In the genomic region with DNA sequence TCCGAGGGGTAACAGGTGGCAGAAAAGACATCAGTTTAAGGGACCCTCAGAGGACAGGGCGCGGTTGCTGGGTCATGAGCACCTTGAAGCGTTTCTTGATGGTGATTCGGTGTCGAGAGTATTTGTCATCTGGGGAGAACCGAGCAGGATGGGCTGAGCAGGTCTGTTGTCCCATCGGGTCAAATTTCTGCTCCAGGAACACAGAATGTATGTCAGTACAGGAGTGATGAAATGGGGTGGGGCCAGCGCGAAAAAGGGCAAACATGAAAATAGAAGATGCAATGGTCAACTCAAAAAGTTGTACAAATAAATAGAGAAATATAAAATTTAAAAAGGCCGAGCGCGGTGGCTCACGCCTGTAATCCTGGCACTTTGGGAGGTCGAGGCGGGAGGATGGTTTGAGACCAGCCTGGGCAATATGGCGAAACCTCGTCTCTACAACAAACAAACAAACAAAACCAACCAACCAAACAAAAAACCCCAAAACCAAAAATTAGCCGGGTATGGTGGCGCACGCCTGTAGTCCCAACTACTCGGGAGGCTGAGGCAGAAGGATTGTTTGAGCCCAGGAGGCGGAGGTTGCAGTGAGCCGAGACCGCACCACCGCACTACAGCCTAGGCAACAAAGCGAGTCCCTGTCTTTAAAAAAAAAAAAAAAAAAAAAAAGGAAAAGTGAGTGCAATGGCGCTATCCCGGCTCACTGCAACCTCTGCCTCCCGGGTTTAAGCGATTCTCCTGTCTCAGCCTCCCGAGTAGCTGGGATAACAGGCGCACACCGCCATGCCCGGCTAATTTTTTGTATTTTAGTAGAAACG, we compare ENCODE assay signal across 1 cellular context.
TF ChIP-seq lines count a peak whose summit lies in the region.

No MANE protein-coding gene starts in this region.

TF ChIP-seq in K562, 482 proteins besides CTCF, POLR2A, EP300 and RAD21:
- no peak for TF ChIP-seq ETV5 (CRISPR knock-in tag; IDR thresholded peaks at IDR 0.05; ENCODE audit: low read depth)
- TF ChIP-seq ZSCAN29 (IDR thresholded peaks at IDR 0.05) = no peak
- no peak for TF ChIP-seq PTBP1 (IDR thresholded peaks at IDR 0.05; ENCODE audit: low read depth, low read length)
- TF ChIP-seq, protein P1, sequence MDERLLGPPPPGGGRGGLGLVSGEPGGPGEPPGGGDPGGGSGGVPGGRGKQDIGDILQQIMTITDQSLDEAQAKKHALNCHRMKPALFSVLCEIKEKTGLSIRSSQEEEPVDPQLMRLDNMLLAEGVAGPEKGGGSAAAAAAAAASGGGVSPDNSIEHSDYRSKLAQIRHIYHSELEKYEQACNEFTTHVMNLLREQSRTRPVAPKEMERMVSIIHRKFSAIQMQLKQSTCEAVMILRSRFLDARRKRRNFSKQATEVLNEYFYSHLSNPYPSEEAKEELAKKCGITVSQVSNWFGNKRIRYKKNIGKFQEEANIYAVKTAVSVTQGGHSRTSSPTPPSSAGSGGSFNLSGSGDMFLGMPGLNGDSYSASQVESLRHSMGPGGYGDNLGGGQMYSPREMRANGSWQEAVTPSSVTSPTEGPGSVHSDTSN (CRISPR knock-in tag; IDR thresholded peaks at IDR 0.05; ENCODE audit: low read depth) = no peak
- TF ChIP-seq, protein P1 (tag; conservative IDR thresholded peaks at IDR 0.05; ENCODE audit: low read depth) = 0 out of 2 replicates have a peak, but pooled peaks have one; percentile 6
- TF ChIP-seq, protein P2, sequence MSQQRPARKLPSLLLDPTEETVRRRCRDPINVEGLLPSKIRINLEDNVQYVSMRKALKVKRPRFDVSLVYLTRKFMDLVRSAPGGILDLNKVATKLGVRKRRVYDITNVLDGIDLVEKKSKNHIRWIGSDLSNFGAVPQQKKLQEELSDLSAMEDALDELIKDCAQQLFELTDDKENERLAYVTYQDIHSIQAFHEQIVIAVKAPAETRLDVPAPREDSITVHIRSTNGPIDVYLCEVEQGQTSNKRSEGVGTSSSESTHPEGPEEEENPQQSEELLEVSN (IDR thresholded peaks at IDR 0.05; ENCODE audit: borderline replicate concordance in 1 of 2, extremely low read depth in 1 of 2, insufficient read depth in 1 of 2, insufficient read length in 1 of 2, low read depth in 1 of 2, low read length in 1 of 2, poor library complexity in 1 of 2, severe bottlenecking in 1 of 2) = no peak
- TF ChIP-seq NBN (IDR thresholded peaks at IDR 0.05; ENCODE audit: low read depth) = 0 out of 2 replicates have a peak, but pooled peaks have one; percentile 19
- no peak for TF ChIP-seq ERF (CRISPR knock-in tag; IDR thresholded peaks at IDR 0.05)
- TF ChIP-seq, protein P3, sequence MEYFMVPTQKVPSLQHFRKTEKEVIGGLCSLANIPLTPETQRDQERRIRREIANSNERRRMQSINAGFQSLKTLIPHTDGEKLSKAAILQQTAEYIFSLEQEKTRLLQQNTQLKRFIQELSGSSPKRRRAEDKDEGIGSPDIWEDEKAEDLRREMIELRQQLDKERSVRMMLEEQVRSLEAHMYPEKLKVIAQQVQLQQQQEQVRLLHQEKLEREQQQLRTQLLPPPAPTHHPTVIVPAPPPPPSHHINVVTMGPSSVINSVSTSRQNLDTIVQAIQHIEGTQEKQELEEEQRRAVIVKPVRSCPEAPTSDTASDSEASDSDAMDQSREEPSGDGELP (CRISPR knock-in tag; IDR thresholded peaks at IDR 0.05; ENCODE audit: borderline replicate concordance) = 0 out of 2 replicates have a peak, but pooled peaks have one; percentile 9
- TF ChIP-seq CEBPG (CRISPR knock-in tag; IDR thresholded peaks at IDR 0.05) = peak; percentile 28; the same call in 1 of the 2 replicates
- TF ChIP-seq CEBPG (tag; conservative IDR thresholded peaks at IDR 0.05 in 1 of 2, IDR thresholded peaks at IDR 0.05 in 1 of 2) = no peak
- TF ChIP-seq, protein P4, sequence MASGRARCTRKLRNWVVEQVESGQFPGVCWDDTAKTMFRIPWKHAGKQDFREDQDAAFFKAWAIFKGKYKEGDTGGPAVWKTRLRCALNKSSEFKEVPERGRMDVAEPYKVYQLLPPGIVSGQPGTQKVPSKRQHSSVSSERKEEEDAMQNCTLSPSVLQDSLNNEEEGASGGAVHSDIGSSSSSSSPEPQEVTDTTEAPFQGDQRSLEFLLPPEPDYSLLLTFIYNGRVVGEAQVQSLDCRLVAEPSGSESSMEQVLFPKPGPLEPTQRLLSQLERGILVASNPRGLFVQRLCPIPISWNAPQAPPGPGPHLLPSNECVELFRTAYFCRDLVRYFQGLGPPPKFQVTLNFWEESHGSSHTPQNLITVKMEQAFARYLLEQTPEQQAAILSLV (tag; IDR thresholded peaks at IDR 0.05) = no peak
- TF ChIP-seq, protein P5, sequence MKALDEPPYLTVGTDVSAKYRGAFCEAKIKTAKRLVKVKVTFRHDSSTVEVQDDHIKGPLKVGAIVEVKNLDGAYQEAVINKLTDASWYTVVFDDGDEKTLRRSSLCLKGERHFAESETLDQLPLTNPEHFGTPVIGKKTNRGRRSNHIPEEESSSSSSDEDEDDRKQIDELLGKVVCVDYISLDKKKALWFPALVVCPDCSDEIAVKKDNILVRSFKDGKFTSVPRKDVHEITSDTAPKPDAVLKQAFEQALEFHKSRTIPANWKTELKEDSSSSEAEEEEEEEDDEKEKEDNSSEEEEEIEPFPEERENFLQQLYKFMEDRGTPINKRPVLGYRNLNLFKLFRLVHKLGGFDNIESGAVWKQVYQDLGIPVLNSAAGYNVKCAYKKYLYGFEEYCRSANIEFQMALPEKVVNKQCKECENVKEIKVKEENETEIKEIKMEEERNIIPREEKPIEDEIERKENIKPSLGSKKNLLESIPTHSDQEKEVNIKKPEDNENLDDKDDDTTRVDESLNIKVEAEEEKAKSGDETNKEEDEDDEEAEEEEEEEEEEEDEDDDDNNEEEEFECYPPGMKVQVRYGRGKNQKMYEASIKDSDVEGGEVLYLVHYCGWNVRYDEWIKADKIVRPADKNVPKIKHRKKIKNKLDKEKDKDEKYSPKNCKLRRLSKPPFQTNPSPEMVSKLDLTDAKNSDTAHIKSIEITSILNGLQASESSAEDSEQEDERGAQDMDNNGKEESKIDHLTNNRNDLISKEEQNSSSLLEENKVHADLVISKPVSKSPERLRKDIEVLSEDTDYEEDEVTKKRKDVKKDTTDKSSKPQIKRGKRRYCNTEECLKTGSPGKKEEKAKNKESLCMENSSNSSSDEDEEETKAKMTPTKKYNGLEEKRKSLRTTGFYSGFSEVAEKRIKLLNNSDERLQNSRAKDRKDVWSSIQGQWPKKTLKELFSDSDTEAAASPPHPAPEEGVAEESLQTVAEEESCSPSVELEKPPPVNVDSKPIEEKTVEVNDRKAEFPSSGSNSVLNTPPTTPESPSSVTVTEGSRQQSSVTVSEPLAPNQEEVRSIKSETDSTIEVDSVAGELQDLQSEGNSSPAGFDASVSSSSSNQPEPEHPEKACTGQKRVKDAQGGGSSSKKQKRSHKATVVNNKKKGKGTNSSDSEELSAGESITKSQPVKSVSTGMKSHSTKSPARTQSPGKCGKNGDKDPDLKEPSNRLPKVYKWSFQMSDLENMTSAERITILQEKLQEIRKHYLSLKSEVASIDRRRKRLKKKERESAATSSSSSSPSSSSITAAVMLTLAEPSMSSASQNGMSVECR (CRISPR knock-in tag; IDR thresholded peaks at IDR 0.05) = no peak
- TF ChIP-seq TGIF2 (CRISPR knock-in tag; IDR thresholded peaks at IDR 0.05) = no peak
- TF ChIP-seq BCOR (IDR thresholded peaks at IDR 0.05) = peak; percentile 70; the same call in 1 of the 2 replicates
- no peak for TF ChIP-seq SRF (CRISPR knock-in tag; IDR thresholded peaks at IDR 0.05)
- TF ChIP-seq SIN3B (IDR thresholded peaks at IDR 0.05; ENCODE audit: low read depth) = no peak
- TF ChIP-seq, protein P6, sequence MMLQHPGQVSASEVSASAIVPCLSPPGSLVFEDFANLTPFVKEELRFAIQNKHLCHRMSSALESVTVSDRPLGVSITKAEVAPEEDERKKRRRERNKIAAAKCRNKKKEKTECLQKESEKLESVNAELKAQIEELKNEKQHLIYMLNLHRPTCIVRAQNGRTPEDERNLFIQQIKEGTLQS (IDR thresholded peaks at IDR 0.05) = peak; percentile 42; the same call in 1 of the 2 replicates
- TF ChIP-seq, protein P6 (CRISPR knock-in tag; conservative IDR thresholded peaks at IDR 0.05) = no peak
- peak in 1 of 3 experiments; percentile 5 for TF ChIP-seq YY1 (IDR thresholded peaks at IDR 0.05; ENCODE audit: borderline replicate concordance in 1 of 3, control insufficient read depth in 1 of 3, extremely low read depth in 1 of 3, insufficient read depth in 3 of 3, insufficient read length in 1 of 3, insufficient replicate concordance in 2 of 3, low read depth in 1 of 3, low read length in 2 of 3)
- 0 out of 2 replicates have a peak, but pooled peaks have one; percentile 0 for TF ChIP-seq ZNF644 (tag; IDR thresholded peaks at IDR 0.05; ENCODE audit: low read depth)
- TF ChIP-seq HLTF (IDR thresholded peaks at IDR 0.05) = no peak
- TF ChIP-seq ZNF384 (IDR thresholded peaks at IDR 0.05; ENCODE audit: low read depth, low read length) = peak; percentile 67
- TF ChIP-seq, protein P7, sequence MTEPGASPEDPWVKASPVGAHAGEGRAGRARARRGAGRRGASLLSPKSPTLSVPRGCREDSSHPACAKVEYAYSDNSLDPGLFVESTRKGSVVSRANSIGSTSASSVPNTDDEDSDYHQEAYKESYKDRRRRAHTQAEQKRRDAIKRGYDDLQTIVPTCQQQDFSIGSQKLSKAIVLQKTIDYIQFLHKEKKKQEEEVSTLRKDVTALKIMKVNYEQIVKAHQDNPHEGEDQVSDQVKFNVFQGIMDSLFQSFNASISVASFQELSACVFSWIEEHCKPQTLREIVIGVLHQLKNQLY (CRISPR knock-in tag; conservative IDR thresholded peaks at IDR 0.05) = no peak
- peak; percentile 32; the same call in 1 of the 2 replicates for TF ChIP-seq CBX1 (IDR thresholded peaks at IDR 0.05; ENCODE audit: low read depth)
- peak; percentile 10; the same call in 1 of the 2 replicates for TF ChIP-seq GTF2E2 (tag; IDR thresholded peaks at IDR 0.05)
- TF ChIP-seq SMARCA5 (IDR thresholded peaks at IDR 0.05) = peak; percentile 66; the same call in 1 of the 2 replicates
- TF ChIP-seq, protein P8, sequence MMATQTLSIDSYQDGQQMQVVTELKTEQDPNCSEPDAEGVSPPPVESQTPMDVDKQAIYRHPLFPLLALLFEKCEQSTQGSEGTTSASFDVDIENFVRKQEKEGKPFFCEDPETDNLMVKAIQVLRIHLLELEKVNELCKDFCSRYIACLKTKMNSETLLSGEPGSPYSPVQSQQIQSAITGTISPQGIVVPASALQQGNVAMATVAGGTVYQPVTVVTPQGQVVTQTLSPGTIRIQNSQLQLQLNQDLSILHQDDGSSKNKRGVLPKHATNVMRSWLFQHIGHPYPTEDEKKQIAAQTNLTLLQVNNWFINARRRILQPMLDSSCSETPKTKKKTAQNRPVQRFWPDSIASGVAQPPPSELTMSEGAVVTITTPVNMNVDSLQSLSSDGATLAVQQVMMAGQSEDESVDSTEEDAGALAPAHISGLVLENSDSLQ (IDR thresholded peaks at IDR 0.05) = no peak
- TF ChIP-seq NRF1 (conservative IDR thresholded peaks at IDR 0.05 in 1 of 2, IDR thresholded peaks at IDR 0.05 in 1 of 2) = 0 out of 4 replicates have a peak, but pooled peaks of 1 of the 2 experiments have one; percentile 15
- no peak for TF ChIP-seq NELFE (IDR thresholded peaks at IDR 0.05; ENCODE audit: insufficient read depth, insufficient read length)
